In genomic region chr4:37648084-37648817, GRCh38 we compare ENCODE assay signal across 1 cellular context.
TF ChIP-seq lines count a peak whose summit lies in the region.

No MANE protein-coding gene starts in this region.

TF ChIP-seq in HepG2, 621 proteins besides CTCF, POLR2A, EP300 and RAD21 (continued from another document and continues in another):
- TF ChIP-seq ZNF597 (CRISPR knock-in tag; IDR thresholded peaks at IDR 0.05): no peak
- 0 out of 2 replicates have a peak, but pooled peaks have one; percentile 48 for TF ChIP-seq ISL2 (CRISPR knock-in tag; IDR thresholded peaks at IDR 0.05)
- peak; percentile 94 for TF ChIP-seq SALL1 (CRISPR knock-in tag; IDR thresholded peaks at IDR 0.05)
- TF ChIP-seq PRPF4 (IDR thresholded peaks at IDR 0.05; ENCODE audit: low read depth, low read length, poor library complexity, severe bottlenecking): no peak
- no peak for TF ChIP-seq ELK4 (CRISPR knock-in tag; IDR thresholded peaks at IDR 0.05; ENCODE audit: borderline replicate concordance)
- peak; percentile 97 for TF ChIP-seq ZNF281 (CRISPR knock-in tag; IDR thresholded peaks at IDR 0.05; ENCODE audit: borderline replicate concordance)
- TF ChIP-seq CBX1 (IDR thresholded peaks at IDR 0.05; ENCODE audit: low read depth): peak; percentile 68
- peak; percentile 76; the same call in 1 of the 2 replicates for TF ChIP-seq MIER2 (CRISPR knock-in tag; IDR thresholded peaks at IDR 0.05)
- no peak for TF ChIP-seq PLRG1 (conservative IDR thresholded peaks at IDR 0.05)
- TF ChIP-seq NR2C2 (CRISPR knock-in tag; IDR thresholded peaks at IDR 0.05; ENCODE audit: borderline replicate concordance): peak; percentile 48; the same call in 1 of the 2 replicates
- no peak for TF ChIP-seq NR1H2 (CRISPR knock-in tag; IDR thresholded peaks at IDR 0.05; ENCODE audit: borderline replicate concordance, low read depth)
- peak; percentile 81; the same call in 1 of the 2 replicates for TF ChIP-seq SIX4 (CRISPR knock-in tag; IDR thresholded peaks at IDR 0.05)
- TF ChIP-seq ZNF772 (CRISPR knock-in tag; IDR thresholded peaks at IDR 0.05): peak; percentile 68
- TF ChIP-seq ZBTB8A (CRISPR knock-in tag; IDR thresholded peaks at IDR 0.05; ENCODE audit: borderline replicate concordance, low read depth): no peak
- no peak for TF ChIP-seq PAWR (CRISPR knock-in tag; IDR thresholded peaks at IDR 0.05; ENCODE audit: borderline replicate concordance)
- peak; percentile 34; the same call in 1 of the 2 replicates for TF ChIP-seq ELF1 (CRISPR knock-in tag; IDR thresholded peaks at IDR 0.05)
- no peak for TF ChIP-seq KDM5A (IDR thresholded peaks at IDR 0.05; ENCODE audit: borderline replicate concordance, low read length)
- peak; percentile 96 for TF ChIP-seq FOXA3 (CRISPR knock-in tag; IDR thresholded peaks at IDR 0.05)
- peak; percentile 74 for TF ChIP-seq PPARG (CRISPR knock-in tag; conservative IDR thresholded peaks at IDR 0.05)
- no peak; the same call in 1 of the 2 replicates for TF ChIP-seq KDM1A (CRISPR knock-in tag; IDR thresholded peaks at IDR 0.05)
- TF ChIP-seq PCBP1 (IDR thresholded peaks at IDR 0.05; ENCODE audit: borderline replicate concordance, low read depth, low read length): no peak
- no peak for TF ChIP-seq ZNF17 (CRISPR knock-in tag; IDR thresholded peaks at IDR 0.05)
- TF ChIP-seq ZFP37 (CRISPR knock-in tag; IDR thresholded peaks at IDR 0.05; ENCODE audit: borderline replicate concordance): no peak
- no peak for TF ChIP-seq HOXA7 (CRISPR knock-in tag; IDR thresholded peaks at IDR 0.05)
- no peak for TF ChIP-seq ZNF274 (CRISPR knock-in tag; IDR thresholded peaks at IDR 0.05)
- TF ChIP-seq ZNF512B (CRISPR knock-in tag; IDR thresholded peaks at IDR 0.05; ENCODE audit: borderline replicate concordance): 0 out of 2 replicates have a peak, but pooled peaks have one; percentile 67
- no peak for TF ChIP-seq STAT6 (CRISPR knock-in tag; IDR thresholded peaks at IDR 0.05; ENCODE audit: borderline replicate concordance)
- no peak for TF ChIP-seq CEBPZ (IDR thresholded peaks at IDR 0.05; ENCODE audit: low read length)
- TF ChIP-seq LCORL (IDR thresholded peaks at IDR 0.05): no peak
- peak; percentile 73 for TF ChIP-seq LCORL (CRISPR knock-in tag; IDR thresholded peaks at IDR 0.05)
- TF ChIP-seq ZNF790 (CRISPR knock-in tag; IDR thresholded peaks at IDR 0.05; ENCODE audit: borderline replicate concordance): no peak
- peak; percentile 72 for TF ChIP-seq ERF (CRISPR knock-in tag; IDR thresholded peaks at IDR 0.05)
- TF ChIP-seq MEIS2 (CRISPR knock-in tag; IDR thresholded peaks at IDR 0.05): no peak
- TF ChIP-seq POGZ (CRISPR knock-in tag; IDR thresholded peaks at IDR 0.05): peak; percentile 78
- TF ChIP-seq TEAD2 (CRISPR knock-in tag; IDR thresholded peaks at IDR 0.05): no peak
- no peak for TF ChIP-seq HNRNPK (IDR thresholded peaks at IDR 0.05; ENCODE audit: low read depth, low read length, poor library complexity, severe bottlenecking)
- TF ChIP-seq NONO (IDR thresholded peaks at IDR 0.05): no peak
- peak; percentile 57; the same call in 1 of the 2 replicates for TF ChIP-seq NONO (CRISPR knock-in tag; conservative IDR thresholded peaks at IDR 0.05)
- TF ChIP-seq ZNF225 (CRISPR knock-in tag; IDR thresholded peaks at IDR 0.05): no peak
- TF ChIP-seq MBNL3 (CRISPR knock-in tag; conservative IDR thresholded peaks at IDR 0.05): no peak
- no peak for TF ChIP-seq IRF1 (CRISPR knock-in tag; IDR thresholded peaks at IDR 0.05; ENCODE audit: low read depth)
- TF ChIP-seq ZNF451 (CRISPR knock-in tag; IDR thresholded peaks at IDR 0.05): no peak
- TF ChIP-seq ZSCAN31 (CRISPR knock-in tag; IDR thresholded peaks at IDR 0.05; ENCODE audit: low read depth): no peak
- TF ChIP-seq ZFP36L1 (CRISPR knock-in tag; IDR thresholded peaks at IDR 0.05): no peak
- no peak for TF ChIP-seq ATF7-NPFF (CRISPR knock-in tag; IDR thresholded peaks at IDR 0.05; ENCODE audit: low read depth)
- peak; percentile 92 for TF ChIP-seq PAXIP1 (CRISPR knock-in tag; conservative IDR thresholded peaks at IDR 0.05)
